In genomic region chr6:136290406-136291010, GRCh38 we compare ENCODE assay signal across 8 cellular contexts.
A peak's percentile ranks its signal among the peaks of the same experiment; 100 is the strongest.
DNase-seq lines count a peak whose midpoint lies in the region; ATAC-seq and TF ChIP-seq lines count a peak whose summit lies in the region.

No MANE protein-coding gene starts in this region.

- H3K9ac ChIP-seq in mucosa of rectum (ENCODE audit: low read depth in 1 of 2, low read length in 2 of 2) = peak overlapping the region; percentile 95 to 100

- no peak for TF ChIP-seq CTCF in AG09309 (IDR thresholded peaks at IDR 0.05; ENCODE audit: control insufficient read depth, insufficient read depth, low read depth, low read length, missing control alignments)

- peak; percentile 16 for ATAC-seq in GM19328 (IDR thresholded peaks at IDR 0.05; ENCODE audit: unreplicated experiment)

- H3K27me3 ChIP-seq in mucosa of rectum (ENCODE audit: control insufficient read depth in 2 of 2, insufficient read depth in 2 of 2, low read length in 2 of 2) = no peaks in the 10 kb centered on the region

- peak; percentile 88 for DNase-seq in AG09309 (ENCODE audit: low read depth)
- peak; percentile 31 for DNase-seq in HPDE6-E6E7 (ENCODE audit: extremely low spot score)
- DNase-seq in NOMO-1 treated with dmso at 0.1 percent for 144 hours (lab: John Stamatoyannopoulos, UW; ENCODE audit: unreplicated experiment) = peak; percentile 47
- DNase-seq in activated CD8-positive, alpha-beta memory T cell treated with anti-CD3 and anti-CD28 coated beads, Interleukin-2, amount 50 U/mL, for 4 hours = peak; percentile 75
- DNase-seq in epidermal melanocyte (ENCODE audit: insufficient read length, low spot score) = peak; percentile 60
- peak; percentile 43 to 58 for DNase-seq in stimulated activated CD8-positive, alpha-beta memory T cell treated with anti-CD3 and anti-CD28 coated beads, Interleukin-4, amount 100 ng/mL, for 4 hours (ENCODE audit: low read depth in 2 of 2, low spot score in 1 of 2)

- no peaks in the 10 kb centered on the region for H3K9me3 ChIP-seq in mucosa of rectum (ENCODE audit: control insufficient read depth in 2 of 2, low read length in 2 of 2)

- peaks cover 21 to 24% of the 10 kb centered on the region in 2 donors for H3K4me1 ChIP-seq in mucosa of rectum (ENCODE audit: control insufficient read depth in 2 of 2, insufficient read depth in 2 of 2, low read length in 2 of 2)

- peak overlapping the region; percentile 57 for H3K4me3 ChIP-seq in AG09309 (ENCODE audit: control insufficient read depth, low read depth, low read length)
- H3K4me3 ChIP-seq in mucosa of rectum (ENCODE audit: low read length in 2 of 2) = peak overlapping the region; percentile 88 to 100

- H3K27ac ChIP-seq in mucosa of rectum (ENCODE audit: low read depth in 2 of 2, low read length in 2 of 2) = peak overlapping the region; percentile 100

- no peaks in the 10 kb centered on the region for H3K36me3 ChIP-seq in mucosa of rectum (ENCODE audit: control insufficient read depth in 2 of 2, insufficient read depth in 2 of 2, low read length in 2 of 2)

Comparison
In these comparisons a context has a peak if more than half of its experiments do, and no peak if none do; other contexts are left out.
1. Peak in every context shown above with its lines: DNase-seq, ATAC-seq, H3K4me3 ChIP-seq and H3K27ac ChIP-seq.
2. DNase-seq: peak in every context shown above with its lines; median percentile 88 in AG09309; 75 in activated CD8-positive, alpha-beta memory T cell treated with anti-CD3 and anti-CD28 coated beads, Interleukin-2, amount 50 U/mL, for 4 hours; 60 in epidermal melanocyte; 50 in stimulated activated CD8-positive, alpha-beta memory T cell treated with anti-CD3 and anti-CD28 coated beads, Interleukin-4, amount 100 ng/mL, for 4 hours; 47 in NOMO-1 treated with dmso at 0.1 percent for 144 hours; 31 in HPDE6-E6E7.